ENCODE assay signal across 9 cellular contexts in genomic region chr1:53442297-53442696, GRCh38. TPM values are rescaled to one million over a fixed set of nuclear protein-coding genes. Genes with fewer than 3 reads are reported as not detected.
DNase-seq lines count a peak whose midpoint lies in the region; ATAC-seq and TF ChIP-seq lines count a peak whose summit lies in the region.
"Had no signal": no experiment of that assay in that cellular context is flagged by ENCODE, and none has a peak within 500 bp of the region (broad histone marks: within the 10 kb centered on the region; RNA-seq: fewer than 3 reads in every experiment).

No MANE protein-coding gene starts in this region.

- no peaks in the 10 kb centered on the region for H3K9me3 Mint-ChIP-seq in activated CD8-positive, alpha-beta T cell treated with anti-CD3 and anti-CD28 coated beads for 36 hours
- H3K9me3 Mint-ChIP-seq in activated CD8-positive, alpha-beta T cell treated with anti-CD3 and anti-CD28 coated beads, Interleukin-2, amount 10 ng/mL, durations not matched to agents 7 days and 5 days (ENCODE audit: insufficient read depth): no peaks in the 10 kb centered on the region
- H3K9me3 Mint-ChIP-seq in naive thymus-derived CD4-positive, alpha-beta T cell: no peaks in the 10 kb centered on the region

- no peaks in the 10 kb centered on the region for H3K36me3 ChIP-seq in naive thymus-derived CD4-positive, alpha-beta T cell (ENCODE audit: control insufficient read depth in 2 of 3, insufficient read depth in 3 of 3, low read length in 3 of 3)

- no peaks in the 10 kb centered on the region for H3K4me1 Mint-ChIP-seq in activated CD8-positive, alpha-beta T cell treated with anti-CD3 and anti-CD28 coated beads for 36 hours (ENCODE audit: low read depth)
- H3K4me1 Mint-ChIP-seq in activated CD8-positive, alpha-beta T cell treated with anti-CD3 and anti-CD28 coated beads, Interleukin-2, amount 10 ng/mL, durations not matched to agents 7 days and 5 days (ENCODE audit: low read depth): no peaks in the 10 kb centered on the region
- H3K4me1 Mint-ChIP-seq in naive thymus-derived CD4-positive, alpha-beta T cell: peaks cover 0 to 2% (median 0%) of the 10 kb centered on the region in 7 donors

- no peak for TF ChIP-seq CTCF in activated CD8-positive, alpha-beta T cell treated with anti-CD3 and anti-CD28 coated beads for 36 hours (IDR thresholded peaks at IDR 0.05)

- no peaks in the 10 kb centered on the region for H3K4me1 ChIP-seq in naive thymus-derived CD4-positive, alpha-beta T cell (ENCODE audit: control insufficient read depth in 2 of 2, insufficient read depth in 2 of 2, low read length in 2 of 2)

- no peaks in the 10 kb centered on the region for H3K9me3 ChIP-seq in naive thymus-derived CD4-positive, alpha-beta T cell (ENCODE audit: control insufficient read depth in 2 of 3, low read length in 3 of 3)

- CTCF ChIA-PET in activated CD8-positive, alpha-beta T cell treated with anti-CD3 and anti-CD28 coated beads for 36 hours (lab: Charles Lee): no interaction called here
- CTCF ChIA-PET in activated CD8-positive, alpha-beta T cell treated with anti-CD3 and anti-CD28 coated beads, Interleukin-2, amount 10 ng/mL, durations not matched to agents 7 days and 5 days (lab: Charles Lee): interaction anchor here (0.7 to 1.8 kb wide), 2 partner anchors 27 to 49 kb away, joined by 3 to 6 read pairs; no protein-coding TSS in a partner anchor
- CTCF ChIA-PET in naive thymus-derived CD4-positive, alpha-beta T cell (lab: Charles Lee): no interaction called here

- TF ChIP-seq POLR2A in erythroblast (IDR thresholded peaks at IDR 0.05; ENCODE audit: low read length): no peak

- POLR2A ChIA-PET in activated CD8-positive, alpha-beta T cell treated with anti-CD3 and anti-CD28 coated beads for 36 hours (lab: Charles Lee): no interaction called here
- POLR2A ChIA-PET in activated CD8-positive, alpha-beta T cell treated with anti-CD3 and anti-CD28 coated beads, Interleukin-2, amount 10 ng/mL, durations not matched to agents 7 days and 5 days (lab: Charles Lee): no interaction called here
- POLR2A ChIA-PET in naive thymus-derived CD4-positive, alpha-beta T cell (lab: Charles Lee): no interaction called here

- intact Hi-C loops in activated CD8-positive, alpha-beta T cell treated with anti-CD3 and anti-CD28 coated beads for 36 hours (cut with micrococcal nuclease): no loop called here
- intact Hi-C loops in naive thymus-derived CD4-positive, alpha-beta T cell (cut with micrococcal nuclease): no loop called here
- intact Hi-C loops in head of caudate nucleus (cut with DNase I): no loop called here

- no peak overlapping the region for H3K27ac Mint-ChIP-seq in activated CD8-positive, alpha-beta T cell treated with anti-CD3 and anti-CD28 coated beads for 36 hours
- no peak overlapping the region for H3K27ac Mint-ChIP-seq in activated CD8-positive, alpha-beta T cell treated with anti-CD3 and anti-CD28 coated beads, Interleukin-2, amount 10 ng/mL, durations not matched to agents 7 days and 5 days
- H3K27ac Mint-ChIP-seq in naive thymus-derived CD4-positive, alpha-beta T cell: peak overlapping the region in 1 of 9 donors; percentile 42

- no peaks in the 10 kb centered on the region for H3K27me3 Mint-ChIP-seq in activated CD8-positive, alpha-beta T cell treated with anti-CD3 and anti-CD28 coated beads for 36 hours
- H3K27me3 Mint-ChIP-seq in activated CD8-positive, alpha-beta T cell treated with anti-CD3 and anti-CD28 coated beads, Interleukin-2, amount 10 ng/mL, durations not matched to agents 7 days and 5 days (ENCODE audit: low read depth): peaks cover 2% of the 10 kb centered on the region
- H3K27me3 Mint-ChIP-seq in naive thymus-derived CD4-positive, alpha-beta T cell: peaks cover 0 to 11% (median 0%) of the 10 kb centered on the region in 5 donors

- no peak overlapping the region for H3K27ac ChIP-seq in naive thymus-derived CD4-positive, alpha-beta T cell (ENCODE audit: low read depth, low read length)
- H3K27ac ChIP-seq: hepatocyte had no signal

- H3K27me3 ChIP-seq in naive thymus-derived CD4-positive, alpha-beta T cell (ENCODE audit: control insufficient read depth in 2 of 2, insufficient read depth in 2 of 2, low read length in 2 of 2): no peaks in the 10 kb centered on the region
- H3K27me3 ChIP-seq: hepatocyte had no signal

- H3K4me3 Mint-ChIP-seq in activated CD8-positive, alpha-beta T cell treated with anti-CD3 and anti-CD28 coated beads for 36 hours: no peak overlapping the region
- H3K4me3 Mint-ChIP-seq in activated CD8-positive, alpha-beta T cell treated with anti-CD3 and anti-CD28 coated beads, Interleukin-2, amount 10 ng/mL, durations not matched to agents 7 days and 5 days: no peak overlapping the region
- no peak overlapping the region for H3K4me3 Mint-ChIP-seq in naive thymus-derived CD4-positive, alpha-beta T cell

- H3K4me3 ChIP-seq in naive thymus-derived CD4-positive, alpha-beta T cell (ENCODE audit: low read length): no peak overlapping the region
- H3K4me3 ChIP-seq: hepatocyte had no signal

- H3K36me3 Mint-ChIP-seq in activated CD8-positive, alpha-beta T cell treated with anti-CD3 and anti-CD28 coated beads for 36 hours (ENCODE audit: low read depth): no peaks in the 10 kb centered on the region
- no peaks in the 10 kb centered on the region for H3K36me3 Mint-ChIP-seq in activated CD8-positive, alpha-beta T cell treated with anti-CD3 and anti-CD28 coated beads, Interleukin-2, amount 10 ng/mL, durations not matched to agents 7 days and 5 days (ENCODE audit: low read depth)
- no peaks in the 10 kb centered on the region for H3K36me3 Mint-ChIP-seq in naive thymus-derived CD4-positive, alpha-beta T cell

- in situ Hi-C loops in SK-MEL-5 (cut with HindIII; ENCODE audit: low pct_unique_long_range_greater_than_20kb, low sequenced_read_pairs): no loop called here

- ATAC-seq in activated CD8-positive, alpha-beta T cell treated with anti-CD3 and anti-CD28 coated beads for 36 hours: peak; percentile 45
- no peak for ATAC-seq in activated CD8-positive, alpha-beta T cell treated with anti-CD3 and anti-CD28 coated beads, Interleukin-2, amount 10 ng/mL, durations not matched to agents 7 days and 5 days
- ATAC-seq in naive thymus-derived CD4-positive, alpha-beta T cell: no peak

- DNase-seq in activated CD8-positive, alpha-beta T cell treated with anti-CD3 and anti-CD28 coated beads for 36 hours: peak; percentile 10
- DNase-seq in activated CD8-positive, alpha-beta T cell treated with anti-CD3 and anti-CD28 coated beads, Interleukin-2, amount 10 ng/mL, durations not matched to agents 7 days and 5 days: no peak
- DNase-seq in SK-MEL-5 (ENCODE audit: low read depth, low spot score) (peak; percentile 73), erythroblast (lab: John Stamatoyannopoulos, UW) (peak; percentile 44 to 56), renal cortical epithelial cell (ENCODE audit: low read depth) (peak; percentile 68), head of caudate nucleus (no peak), SW 1271 (lab: John Stamatoyannopoulos, UW) (no peak)
- DNase-seq in naive thymus-derived CD4-positive, alpha-beta T cell: no peak

RNA-seq across cellular contexts. Expression of gene DMRTB1, which starts 16.9 kb away (rescaled TPM):
- not detected for total RNA-seq in activated CD8-positive, alpha-beta T cell treated with anti-CD3 and anti-CD28 coated beads for 36 hours
- total RNA-seq in activated CD8-positive, alpha-beta T cell treated with anti-CD3 and anti-CD28 coated beads, Interleukin-2, amount 10 ng/mL, durations not matched to agents 7 days and 5 days: not detected
- total RNA-seq in SK-MEL-5 (2014; rRNA removed; shearing (Covaris generic)): not detected in 2 replicates
- not detected in 2 replicates for polyA plus RNA-seq in SK-MEL-5 (2015; cell fraction: cytosol; rRNA removed)
- not detected in 2 replicates for polyA plus RNA-seq in SK-MEL-5 (2015; cell fraction: nucleus; rRNA removed)
- not detected in 2 replicates for total RNA-seq in renal cortical epithelial cell
- not detected for total RNA-seq in naive thymus-derived CD4-positive, alpha-beta T cell
- not detected for polyA plus RNA-seq in naive thymus-derived CD4-positive, alpha-beta T cell
- total RNA-seq: hepatocyte had no signal
- polyA plus RNA-seq: hepatocyte had no signal

Comparison
In these comparisons a context has a peak if more than half of its experiments do, and no peak if none do; other contexts are left out.
1. DNase-seq: peak in activated CD8-positive, alpha-beta T cell treated with anti-CD3 and anti-CD28 coated beads for 36 hours (single experiment), SK-MEL-5 (single experiment), erythroblast (2 of 2) and renal cortical epithelial cell (single experiment); none in activated CD8-positive, alpha-beta T cell treated with anti-CD3 and anti-CD28 coated beads, Interleukin-2, amount 10 ng/mL, durations not matched to agents 7 days and 5 days (single experiment), naive thymus-derived CD4-positive, alpha-beta T cell (0 of 9), head of caudate nucleus (0 of 42) and SW 1271 (0 of 2).